Comparison of ENCODE assay signal across 8 cellular contexts in genomic region chr3:187740446-187741399, GRCh38. TPM values are rescaled to one million over a fixed set of nuclear protein-coding genes. Genes with fewer than 3 reads are reported as not detected.
DNase-seq lines count a peak whose midpoint lies in the region; ATAC-seq and FAIRE-seq lines count a peak whose summit lies in the region.

No MANE protein-coding gene starts in this region.

- peaks cover 81% of the 10 kb centered on the region for H3K79me2 ChIP-seq in ACC112 (ENCODE audit: control insufficient read depth, insufficient read depth, low read length, unreplicated experiment)

- ATAC-seq in esophagus mucosa (peak; percentile 6), GM21515 (IDR thresholded peaks at IDR 0.05; ENCODE audit: unreplicated experiment) (no peak)

- H3K9me3 ChIP-seq in mucosa of rectum (ENCODE audit: control insufficient read depth in 2 of 2, low read length in 2 of 2), result no peaks in the 10 kb centered on the region

- peak overlapping the region; percentile 97 for H3K27ac ChIP-seq in ACC112 (ENCODE audit: low read depth, low read length)
- H3K27ac ChIP-seq in mucosa of rectum (ENCODE audit: low read depth in 2 of 2, low read length in 2 of 2), result peak overlapping the region; percentile 80 to 91

- H3K4me1 ChIP-seq in ACC112 (ENCODE audit: control insufficient read depth, insufficient read depth, low read length, unreplicated experiment), result peaks cover 27% of the 10 kb centered on the region
- peaks cover 31 to 39% of the 10 kb centered on the region in 2 donors for H3K4me1 ChIP-seq in mucosa of rectum (ENCODE audit: control insufficient read depth in 2 of 2, insufficient read depth in 2 of 2, low read length in 2 of 2)

- H3K4me3 ChIP-seq in ACC112 (ENCODE audit: low read depth, low read length) (peak overlapping the region; percentile 96), mucosa of rectum (ENCODE audit: low read length in 2 of 2) (peak overlapping the region; percentile 80 to 82)

- peak; percentile 28 for DNase-seq in GM18507 (ENCODE audit: extremely low spot score, insufficient read length, low read depth)
- DNase-seq in NOMO-1 treated with dmso at 0.1 percent for 144 hours (lab: John Stamatoyannopoulos, UW; ENCODE audit: unreplicated experiment), result peak; percentile 60
- DNase-seq in activated T-cell treated with anti-CD3 and anti-CD28 coated beads, Interleukin-2, amount 50 U/mL, for 48 hours, result peak; percentile 83 to 87
- peak; percentile 36 to 75 (median 56) for DNase-seq in stimulated activated naive CD4-positive, alpha-beta T cell (lab: John Stamatoyannopoulos, UW)

- H2AFZ ChIP-seq in ACC112 (ENCODE audit: low read length, unreplicated experiment), result peak overlapping the region; percentile 87

- no peaks in the 10 kb centered on the region for H3K27me3 ChIP-seq in ACC112 (ENCODE audit: insufficient read depth, low read length)
- no peaks in the 10 kb centered on the region for H3K27me3 ChIP-seq in mucosa of rectum (ENCODE audit: control insufficient read depth in 2 of 2, insufficient read depth in 2 of 2, low read length in 2 of 2)

- no peaks in the 10 kb centered on the region for H3K36me3 ChIP-seq in ACC112 (ENCODE audit: insufficient read depth, low read length)
- H3K36me3 ChIP-seq in mucosa of rectum (ENCODE audit: control insufficient read depth in 2 of 2, insufficient read depth in 2 of 2, low read length in 2 of 2), result no peaks in the 10 kb centered on the region

- FAIRE-seq in GM18507 (lab: Jason Lieb, UNC), result no peak

- peak overlapping the region; percentile 85 to 89 for H3K9ac ChIP-seq in mucosa of rectum (ENCODE audit: low read depth in 1 of 2, low read length in 2 of 2)

RNA-seq across cellular contexts. Expression of gene BCL6, which starts 4.5 kb away (rescaled TPM):
- 40.1 TPM for total RNA-seq in esophagus mucosa

RNA-seq across cellular contexts. Expression of gene RTP2, which starts 38.4 kb away (rescaled TPM):
- not detected for total RNA-seq in esophagus mucosa

Comparison
In these comparisons a context has a peak if more than half of its experiments do, and no peak if none do; other contexts are left out.
1. DNase-seq: peak in every context shown above with its lines; median percentile 85 in activated T-cell treated with anti-CD3 and anti-CD28 coated beads, Interleukin-2, amount 50 U/mL, for 48 hours; 60 in NOMO-1 treated with dmso at 0.1 percent for 144 hours; 56 in stimulated activated naive CD4-positive, alpha-beta T cell; 28 in GM18507.